19 cellular contexts compared by ENCODE assay signal in the genomic region with DNA sequence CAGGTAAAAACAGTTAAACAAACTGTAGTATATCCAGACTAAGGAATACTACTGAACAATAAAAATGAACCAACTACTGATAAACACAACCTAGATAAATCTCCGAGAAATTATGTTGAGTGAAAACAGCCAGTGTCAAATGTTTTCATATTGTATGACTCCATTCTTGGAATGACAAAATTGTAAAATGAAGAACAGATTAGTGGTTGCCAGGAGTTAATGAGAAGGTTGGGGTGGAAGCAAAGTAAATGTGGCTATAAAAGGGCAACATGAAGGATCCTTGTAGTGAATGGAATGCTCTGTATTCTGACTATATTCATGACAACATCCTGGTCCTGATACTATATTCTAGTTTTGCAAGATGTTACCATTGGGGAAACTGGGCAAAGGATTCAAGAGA. TPM values are rescaled to one million over a fixed set of nuclear protein-coding genes. Genes with fewer than 3 reads are reported as not detected.
DNase-seq lines count a peak whose midpoint lies in the region; ATAC-seq and TF ChIP-seq lines count a peak whose summit lies in the region.
"Had no signal": no experiment of that assay in that cellular context is flagged by ENCODE, and none has a peak within 500 bp of the region (broad histone marks: within the 10 kb centered on the region; RNA-seq: fewer than 3 reads in every experiment).

No MANE protein-coding gene starts in this region.

- dilution Hi-C loops in IMR-90 (cut with HindIII; ENCODE audit: low sequenced_read_pairs, unreplicated experiment), result no loop called here

- H3K4me1 ChIP-seq in IMR-90 (ENCODE audit: control insufficient read depth, insufficient read depth, low read length), result no peaks in the 10 kb centered on the region; the same call in 1 of the 2 replicates
- H3K4me1 ChIP-seq: neural progenitor cell had no signal

- H4K8ac ChIP-seq in IMR-90 (ENCODE audit: low read depth in 2 of 2, low read length in 2 of 2), result 0 out of 4 replicates have a peak overlapping the region, but pooled peaks of 1 of the 2 experiments have one; percentile 60

- peak overlapping the region; percentile 45 for H3K27ac Mint-ChIP-seq in dendritic cell treated with granulocyte-macrophage colony-stimulating factor and Interleukin-4, amounts not matched to agents 40 ng/mL and 50 ng/mL, for 4 days
- H3K27ac Mint-ChIP-seq: B cell; neural progenitor cell; T-helper 1 cell treated with Interleukin-12 subunit alpha and Interleukin-12 subunit beta and Interleukin-4 antibody, amounts not matched to agents 30 μg/mL and 1 μg/mL, for 36 hours had no signal

- peaks cover 12% of the 10 kb centered on the region for H3K36me3 Mint-ChIP-seq in dendritic cell treated with granulocyte-macrophage colony-stimulating factor and Interleukin-4, amounts not matched to agents 40 ng/mL and 50 ng/mL, for 4 days (ENCODE audit: low read depth)

- H3K23ac ChIP-seq in IMR-90 (ENCODE audit: low read depth, low read length), result no peak overlapping the region

- no peak overlapping the region for H2AK9ac ChIP-seq in IMR-90 (replicated peaks; ENCODE audit: low read depth, low read length, poor library complexity)

- no peaks in the 10 kb centered on the region for H3K9me1 ChIP-seq in IMR-90 (ENCODE audit: insufficient read depth, low read length)

- CTCF ChIA-PET in IMR-90 (lab: Yijun Ruan, JAX), result no interaction called here

- H3K4me2 ChIP-seq in IMR-90 (ENCODE audit: low read depth, low read length), result no peak overlapping the region
- H3K4me2 ChIP-seq: neural progenitor cell had no signal

- H4K91ac ChIP-seq in IMR-90 (ENCODE audit: insufficient read depth, low read depth, low read length), result no peak overlapping the region

- no peak overlapping the region for H3K56ac ChIP-seq in IMR-90 (ENCODE audit: extremely low read depth, insufficient read depth, low read length)

- H4K5ac ChIP-seq in IMR-90 (ENCODE audit: low read depth, low read length), result no peak overlapping the region; the same call in 1 of the 2 replicates

- H3K9me3 Mint-ChIP-seq in dendritic cell treated with granulocyte-macrophage colony-stimulating factor and Interleukin-4, amounts not matched to agents 40 ng/mL and 50 ng/mL, for 4 days, result no peaks in the 10 kb centered on the region

- no peak overlapping the region for H3K4me3 ChIP-seq in IMR-90 (ENCODE audit: insufficient read depth, low read depth, low read length)
- H3K4me3 ChIP-seq: esophagus squamous epithelium, neural progenitor cell had no signal

- H4K20me1 ChIP-seq in IMR-90 (ENCODE audit: insufficient read depth, low read length), result no peaks in the 10 kb centered on the region

- no peak for TF ChIP-seq POLR2A in IMR-90 (IDR thresholded peaks at IDR 0.05; ENCODE audit: low read depth, low read length)

- H3K18ac ChIP-seq in IMR-90 (ENCODE audit: low read depth, low read length), result no peak overlapping the region

- no peaks in the 10 kb centered on the region for H3K79me1 ChIP-seq in IMR-90 (ENCODE audit: low read depth in 1 of 2, low read length in 2 of 2)

- no peaks in the 10 kb centered on the region for H3K9me3 ChIP-seq in IMR-90 (ENCODE audit: control insufficient read depth, insufficient read depth, low read length)
- H3K9me3 ChIP-seq: esophagus squamous epithelium had no signal

- ATAC-seq in IMR-90 (ENCODE audit: low read depth), result peak; percentile 48
- ATAC-seq in sciatic nerve, result peak; percentile 64

- no peak for TF ChIP-seq CTCF in IMR-90 (conservative IDR thresholded peaks at IDR 0.05; ENCODE audit: low read depth, low read length)

- no peak overlapping the region for H2AFZ ChIP-seq in IMR-90 (replicated peaks; ENCODE audit: low read length, poor library complexity)
- H2AFZ ChIP-seq: neural progenitor cell had no signal

- in situ Hi-C loops in IMR-90 (cut with MboI; ENCODE audit: low sequenced_read_pairs), result no loop called here

- no peak for TF ChIP-seq RAD21 in IMR-90 (IDR thresholded peaks at IDR 0.05; ENCODE audit: low read length)

- H2BK20ac ChIP-seq in IMR-90 (ENCODE audit: low read depth, low read length), result no peak overlapping the region

- POLR2A ChIA-PET in IMR-90 (lab: Charles Lee; ENCODE audit: unreplicated experiment), result no interaction called here

- BruUV-seq in IMR-90 (replicated peaks; lab: Mats Ljungman, UMichigan), result no TSS peak

- no peak overlapping the region for H2BK120ac ChIP-seq in IMR-90 (ENCODE audit: low read depth, low read length)

- no peak overlapping the region for H3K14ac ChIP-seq in IMR-90 (replicated peaks; ENCODE audit: low read depth, low read length)

- intact Hi-C loops in IMR-90 (cut with micrococcal nuclease), result no loop called here
- intact Hi-C loops in dendritic cell treated with granulocyte-macrophage colony-stimulating factor and Interleukin-4, amounts not matched to agents 40 ng/mL and 50 ng/mL, for 4 days (cut with micrococcal nuclease), result no loop called here
- intact Hi-C loops in sciatic nerve (cut with DNase I), result no loop called here

- no peak overlapping the region for H3K4me3 Mint-ChIP-seq in dendritic cell treated with granulocyte-macrophage colony-stimulating factor and Interleukin-4, amounts not matched to agents 40 ng/mL and 50 ng/mL, for 4 days
- H3K4me3 Mint-ChIP-seq: B cell; neural progenitor cell; T-helper 1 cell treated with Interleukin-12 subunit alpha and Interleukin-12 subunit beta and Interleukin-4 antibody, amounts not matched to agents 30 μg/mL and 1 μg/mL, for 36 hours had no signal

- H2BK5ac ChIP-seq in IMR-90 (ENCODE audit: low read depth, low read length, poor library complexity, severe bottlenecking), result peak overlapping the region; percentile 34

- H3K9ac ChIP-seq in IMR-90 (ENCODE audit: low read depth, low read length), result no peak overlapping the region
- H3K9ac ChIP-seq: neural progenitor cell had no signal

- no peak overlapping the region for H3K27ac ChIP-seq in IMR-90 (ENCODE audit: insufficient read depth, low read length)
- H3K27ac ChIP-seq: neural progenitor cell, WERI-Rb-1 had no signal

- peaks cover 3% of the 10 kb centered on the region; the same call in 1 of the 2 replicates for H3K36me3 ChIP-seq in IMR-90 (ENCODE audit: control insufficient read depth, insufficient read depth, low read length)
- H3K36me3 ChIP-seq: neural progenitor cell, WERI-Rb-1 had no signal

- peaks cover 13% of the 10 kb centered on the region for H3K4me1 Mint-ChIP-seq in dendritic cell treated with granulocyte-macrophage colony-stimulating factor and Interleukin-4, amounts not matched to agents 40 ng/mL and 50 ng/mL, for 4 days (ENCODE audit: low read depth)
- H3K4me1 Mint-ChIP-seq: B cell, neural progenitor cell had no signal

- H2BK15ac ChIP-seq in IMR-90 (ENCODE audit: low read depth, low read length), result no peak overlapping the region

- H2AK5ac ChIP-seq in IMR-90 (ENCODE audit: low read depth, low read length), result no peak overlapping the region

- no peaks in the 10 kb centered on the region for H3K27me3 ChIP-seq in IMR-90 (ENCODE audit: control insufficient read depth, insufficient read depth, low read length)
- H3K27me3 ChIP-seq: esophagus squamous epithelium, neural progenitor cell had no signal

- no CpG with 5 or more reads among the region's 1 CpG for WGBS in IMR-90 (ENCODE audit: extremely low coverage in 2 of 2, insufficient read length in 1 of 2), 2 experiments

- no peak overlapping the region for H3K4ac ChIP-seq in IMR-90 (ENCODE audit: low read depth, low read length)

- DNase-seq in EH (ENCODE audit: low read depth) (peak; percentile 88), IMR-90 (no peak), sciatic nerve (ENCODE audit: low spot score) (no peak), DMS79 (lab: John Stamatoyannopoulos, UW) (no peak), NCI-H2227 treated with DMSO at 0.1 percent for 48 hours (lab: John Stamatoyannopoulos, UW) (no peak), midbrain (lab: John Stamatoyannopoulos, UW) (no peak)
- DNase-seq: activated naive CD4-positive, alpha-beta T cell; Calu3; esophagus squamous epithelium; hippocampal formation; kidney; NCI-H510A treated with DMSO at 0.1 percent for 48 hours; retina; SHP77 treated with DMSO at 0.1 percent for 48 hours; WERI-Rb-1 had no signal

- no peaks in the 10 kb centered on the region for H3K27me3 Mint-ChIP-seq in dendritic cell treated with granulocyte-macrophage colony-stimulating factor and Interleukin-4, amounts not matched to agents 40 ng/mL and 50 ng/mL, for 4 days
- H3K27me3 Mint-ChIP-seq: B cell had no signal

TF ChIP-seq in IMR-90, 13 proteins besides CTCF, POLR2A, EP300 and RAD21:
- TF ChIP-seq, protein P1, sequence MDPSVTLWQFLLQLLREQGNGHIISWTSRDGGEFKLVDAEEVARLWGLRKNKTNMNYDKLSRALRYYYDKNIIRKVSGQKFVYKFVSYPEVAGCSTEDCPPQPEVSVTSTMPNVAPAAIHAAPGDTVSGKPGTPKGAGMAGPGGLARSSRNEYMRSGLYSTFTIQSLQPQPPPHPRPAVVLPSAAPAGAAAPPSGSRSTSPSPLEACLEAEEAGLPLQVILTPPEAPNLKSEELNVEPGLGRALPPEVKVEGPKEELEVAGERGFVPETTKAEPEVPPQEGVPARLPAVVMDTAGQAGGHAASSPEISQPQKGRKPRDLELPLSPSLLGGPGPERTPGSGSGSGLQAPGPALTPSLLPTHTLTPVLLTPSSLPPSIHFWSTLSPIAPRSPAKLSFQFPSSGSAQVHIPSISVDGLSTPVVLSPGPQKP (IDR thresholded peaks at IDR 0.05; ENCODE audit: borderline replicate concordance, low read depth, low read length), result no peak
- TF ChIP-seq MAZ (IDR thresholded peaks at IDR 0.05; ENCODE audit: borderline replicate concordance, low read depth, low read length), result no peak
- TF ChIP-seq CEBPB (IDR thresholded peaks at IDR 0.05; ENCODE audit: low read depth, low read length), result no peak
- TF ChIP-seq RCOR1 (IDR thresholded peaks at IDR 0.05; ENCODE audit: insufficient replicate concordance, low read length), result no peak
- TF ChIP-seq CHD1 (IDR thresholded peaks at IDR 0.05; ENCODE audit: low read depth, low read length), result no peak
- TF ChIP-seq NFE2L2 (IDR thresholded peaks at IDR 0.05; ENCODE audit: low read depth, low read length), result no peak
- TF ChIP-seq SMC3 (IDR thresholded peaks at IDR 0.05; ENCODE audit: low read depth, low read length), result no peak
- no peak for TF ChIP-seq MXI1 (IDR thresholded peaks at IDR 0.05; ENCODE audit: borderline replicate concordance, low read depth, low read length)
- TF ChIP-seq, protein P2, sequence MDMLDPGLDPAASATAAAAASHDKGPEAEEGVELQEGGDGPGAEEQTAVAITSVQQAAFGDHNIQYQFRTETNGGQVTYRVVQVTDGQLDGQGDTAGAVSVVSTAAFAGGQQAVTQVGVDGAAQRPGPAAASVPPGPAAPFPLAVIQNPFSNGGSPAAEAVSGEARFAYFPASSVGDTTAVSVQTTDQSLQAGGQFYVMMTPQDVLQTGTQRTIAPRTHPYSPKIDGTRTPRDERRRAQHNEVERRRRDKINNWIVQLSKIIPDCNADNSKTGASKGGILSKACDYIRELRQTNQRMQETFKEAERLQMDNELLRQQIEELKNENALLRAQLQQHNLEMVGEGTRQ (IDR thresholded peaks at IDR 0.05; ENCODE audit: low read depth, low read length), result no peak
- TF ChIP-seq RFX5 (IDR thresholded peaks at IDR 0.05; ENCODE audit: low read depth, low read length), result no peak

RNA-seq across cellular contexts. Expression of a gene that starts 27.5 kb away (rescaled TPM):
- total RNA-seq in IMR-90 (2012; rRNA removed), result 0.18 TPM in 1 of 2 replicates, not detected in the other
- polyA plus RNA-seq in IMR-90 (2012; rRNA removed), result not detected in 2 replicates
- not detected in 2 replicates for polyA plus RNA-seq in IMR-90 (2012; cell fraction: cytosol; rRNA removed)
- 0.15 TPM in 1 of 2 replicates, not detected in the other for polyA plus RNA-seq in IMR-90 (2012; cell fraction: nucleus; rRNA removed; ENCODE audit: low replicate concordance)
- 3.1 TPM for total RNA-seq in sciatic nerve
